Comparison of ENCODE assay signal across 13 cellular contexts in the genomic region with DNA sequence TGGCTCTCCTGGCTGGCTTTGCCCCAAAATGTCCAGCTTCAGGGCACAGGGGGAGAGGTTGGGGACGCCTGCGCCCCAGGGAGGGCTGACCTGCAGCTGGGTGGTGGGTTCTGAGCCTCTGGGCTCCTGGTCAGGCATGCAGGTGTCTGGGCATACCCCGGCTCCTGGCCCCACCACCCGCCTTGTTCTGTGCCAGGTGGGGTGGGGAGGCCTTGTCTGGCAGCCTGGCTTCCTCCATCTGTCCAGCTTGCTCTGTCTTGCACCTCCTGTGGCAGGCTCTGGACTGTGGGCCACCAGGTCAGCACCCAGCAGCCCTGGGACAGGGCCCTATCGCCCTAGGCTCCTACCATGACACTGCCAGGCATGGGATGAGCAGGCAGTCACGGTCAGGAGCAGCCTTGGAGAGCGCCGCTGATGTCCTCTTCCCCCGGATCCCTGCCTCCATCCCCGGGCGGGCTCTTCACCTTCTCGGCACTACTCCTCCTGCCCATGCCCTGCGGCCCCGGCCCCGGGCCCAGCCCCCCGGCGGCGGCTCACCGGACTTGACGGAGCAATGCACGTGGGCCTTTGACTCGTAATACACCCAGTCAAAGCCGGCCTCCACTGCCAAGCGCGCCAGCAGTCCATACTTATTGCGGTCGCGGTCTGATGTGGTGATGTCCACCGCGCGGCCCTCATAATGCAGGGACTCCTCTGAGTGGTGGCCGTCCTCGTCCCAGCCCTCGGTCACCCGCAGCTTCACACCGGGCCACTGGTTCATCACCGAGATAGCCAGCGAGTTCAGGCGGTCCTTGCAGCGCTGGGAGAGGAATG. TPM values are rescaled to one million over a fixed set of nuclear protein-coding genes. Genes with fewer than 3 reads are reported as not detected.
DNase-seq lines count a peak whose midpoint lies in the region; ATAC-seq, FAIRE-seq and TF ChIP-seq lines count a peak whose summit lies in the region.
"Had no signal": no experiment of that assay in that cellular context is flagged by ENCODE, and none has a peak within 500 bp of the region (broad histone marks: within the 10 kb centered on the region; RNA-seq: fewer than 3 reads in every experiment).

No MANE protein-coding gene starts in this region.

- H3K27ac Mint-ChIP-seq in Calu3 (ENCODE audit: unreplicated experiment), result no peak overlapping the region
- H3K27ac Mint-ChIP-seq: activated T-helper 1 cell treated with anti-CD3 and anti-CD28 coated beads, Interleukin-12 subunit alpha, Interleukin-12 subunit beta, Interleukin-2, Interleukin-4 antibody, amounts not matched to agents 30 ng/mL and 10 ng/mL and 1 ng/mL, durations not matched to agents 14 hours and 24 hours and 36 hours; dendritic cell treated with granulocyte-macrophage colony-stimulating factor and Interleukin-4, amounts not matched to agents 40 ng/mL and 50 ng/mL, for 4 days had no signal

- no peaks in the 10 kb centered on the region for H3K9me3 Mint-ChIP-seq in Calu3 (ENCODE audit: low read depth, unreplicated experiment)
- H3K9me3 Mint-ChIP-seq: activated T-helper 1 cell treated with anti-CD3 and anti-CD28 coated beads, Interleukin-12 subunit alpha, Interleukin-12 subunit beta, Interleukin-2, Interleukin-4 antibody, amounts not matched to agents 30 ng/mL and 10 ng/mL and 1 ng/mL, durations not matched to agents 14 hours and 24 hours and 36 hours; dendritic cell treated with granulocyte-macrophage colony-stimulating factor and Interleukin-4, amounts not matched to agents 40 ng/mL and 50 ng/mL, for 4 days had no signal

- intact Hi-C loops in Calu3 (cut with micrococcal nuclease; ENCODE audit: unreplicated experiment) (loop anchor here (5.0 kb wide), 1 partner anchor 45 kb away; no protein-coding TSS in a partner anchor), PC-9 (cut with micrococcal nuclease; ENCODE audit: unreplicated experiment) (loop anchor here (5.0 to 10.0 kb wide), 2 partner anchors 60 to 248 kb away; partner anchors contain the start of gene PTPRN)

- CTCF ChIA-PET in Calu3 (lab: Charles Lee), result interaction anchor here (1.3 to 4.3 kb wide), 6 partner anchors 15 to 97 kb away, joined by 4 to 52 read pairs (median 8); no protein-coding TSS in a partner anchor
- CTCF ChIA-PET in H1 (lab: Charles Lee; ENCODE audit: partially characterized antibody), result interaction anchor here (0.8 to 62.8 kb wide), 19 partner anchors 0 to 208 kb away, joined by 3 to 1777 read pairs (median 8); partner anchors contain the start of genes CFAP65, CRYBA2, IHH and NHEJ1
- CTCF ChIA-PET in PC-9 (lab: Charles Lee), result no interaction called here

- peaks cover 36% of the 10 kb centered on the region for H3K4me1 Mint-ChIP-seq in Calu3 (ENCODE audit: low read depth, unreplicated experiment)

- H4K5ac ChIP-seq in H1 (ENCODE audit: insufficient read length, low read depth, low read length), result no peak overlapping the region

- H3K36me3 Mint-ChIP-seq in Calu3 (ENCODE audit: insufficient read depth, unreplicated experiment), result peaks cover 51% of the 10 kb centered on the region

- no peak for TF ChIP-seq RAD21 in H1 (IDR thresholded peaks at IDR 0.05 in 1 of 2, conservative IDR thresholded peaks at IDR 0.05 in 1 of 2; ENCODE audit: low read depth in 2 of 2, low read length in 2 of 2)

- H3K14ac ChIP-seq in H1 (ENCODE audit: insufficient read length) (no peak overlapping the region), neuronal stem cell (ENCODE audit: low read length) (peak overlapping the region; percentile 84)

- H3K27me3 ChIP-seq in H1 (replicated peaks in 1 of 4; ENCODE audit: control insufficient read depth in 3 of 4, extremely low read depth in 1 of 4, insufficient read depth in 3 of 4, low read length in 3 of 4), result peaks cover 61 to 80% (median 71%) of the 10 kb centered on the region in 4 experiments
- peaks cover 44 to 97% (median 77%) of the 10 kb centered on the region in 3 experiments for H3K27me3 ChIP-seq in neuronal stem cell (ENCODE audit: control insufficient read depth in 3 of 3, insufficient read depth in 3 of 3, low read depth in 1 of 3, low read length in 3 of 3)
- H3K27me3 ChIP-seq in PC-9 (ENCODE audit: insufficient read depth, low read depth), result peaks cover 67% of the 10 kb centered on the region

- no peak for FAIRE-seq in H1 (lab: Jason Lieb, UNC)
- FAIRE-seq: GM12878, RCC 7860 had no signal

- H3K4me3 Mint-ChIP-seq in Calu3 (ENCODE audit: low read depth, unreplicated experiment), result peak overlapping the region; percentile 46

- no peak overlapping the region for H3K56ac ChIP-seq in H1 (replicated peaks; ENCODE audit: insufficient read length, low read depth, low read length)

- no peak overlapping the region for H3K4ac ChIP-seq in H1 (replicated peaks; ENCODE audit: insufficient read length, low read depth, low read length)
- H3K4ac ChIP-seq in neuronal stem cell (ENCODE audit: low read length), result no peak overlapping the region

- peak; percentile 14 for ATAC-seq in HG03175 (IDR thresholded peaks at IDR 0.05; ENCODE audit: unreplicated experiment)
- ATAC-seq in HG02610 (IDR thresholded peaks at IDR 0.05; ENCODE audit: unreplicated experiment), result no peak
- no peak for ATAC-seq in HG02852 (IDR thresholded peaks at IDR 0.05; ENCODE audit: unreplicated experiment)
- ATAC-seq in GM18520 (IDR thresholded peaks at IDR 0.05; ENCODE audit: unreplicated experiment), result no peak

- H3K9me3 ChIP-seq in H1 (ENCODE audit: insufficient read depth in 2 of 2, low read depth in 1 of 2, low read length in 1 of 2) (no peaks in the 10 kb centered on the region), neuronal stem cell (replicated peaks in 1 of 2; ENCODE audit: control insufficient read depth in 2 of 2, insufficient read depth in 1 of 2, low read depth in 1 of 2, low read length in 2 of 2) (peaks cover 0 to 4% of the 10 kb centered on the region in 2 donors), PC-9 (ENCODE audit: insufficient read depth, low read depth) (no peaks in the 10 kb centered on the region)
- H3K9me3 ChIP-seq: transverse colon had no signal

- H3K18ac ChIP-seq in H1 (ENCODE audit: extremely low read depth, low read length) (no peak overlapping the region), neuronal stem cell (ENCODE audit: low read length) (no peak overlapping the region)

- peak overlapping the region; percentile 46 to 70 for H3K4me2 ChIP-seq in H1 (ENCODE audit: insufficient read depth in 1 of 2, low read depth in 2 of 2, low read length in 2 of 2)
- no peak overlapping the region for H3K4me2 ChIP-seq in neuronal stem cell (ENCODE audit: insufficient read depth, low read length, poor library complexity, severe bottlenecking)
- H3K4me2 ChIP-seq in PC-9, result no peak overlapping the region

- H3K9ac ChIP-seq in H1 (replicated peaks in 1 of 4; ENCODE audit: extremely low read depth in 1 of 4, low read depth in 3 of 4, low read length in 3 of 4) (no peak overlapping the region), neuronal stem cell (ENCODE audit: low read depth, low read length, poor library complexity) (peak overlapping the region; percentile 2)

- H4K8ac ChIP-seq in H1 (ENCODE audit: extremely low read depth, insufficient read depth, low read length) (no peak overlapping the region), neuronal stem cell (ENCODE audit: low read depth, low read length) (no peak overlapping the region)

- no peaks in the 10 kb centered on the region for H3K9me2 ChIP-seq in PC-9 (ENCODE audit: insufficient read depth)

- peaks cover 5% of the 10 kb centered on the region; the same call in 1 of the 2 replicates for H3K23me2 ChIP-seq in H1 (ENCODE audit: low read depth, low read length)

- H2BK120ac ChIP-seq in H1 (replicated peaks; ENCODE audit: low read depth, low read length) (no peak overlapping the region), neuronal stem cell (ENCODE audit: low read depth, low read length) (no peak overlapping the region)

- no peak for TF ChIP-seq EP300 in H1 (IDR thresholded peaks at IDR 0.05; ENCODE audit: borderline replicate concordance in 1 of 2, low read depth in 2 of 2, low read length in 2 of 2)

- H2BK5ac ChIP-seq in H1 (ENCODE audit: low read depth, low read length) (no peak overlapping the region), neuronal stem cell (ENCODE audit: low read length) (no peak overlapping the region)

- no peaks in the 10 kb centered on the region for H3K79me1 ChIP-seq in H1 (ENCODE audit: low read depth, low read length)
- no peaks in the 10 kb centered on the region for H3K79me1 ChIP-seq in neuronal stem cell (ENCODE audit: low read depth, low read length)

- H3K27me3 Mint-ChIP-seq in Calu3 (ENCODE audit: unreplicated experiment), result peaks cover 14% of the 10 kb centered on the region

- H2AK5ac ChIP-seq in H1 (ENCODE audit: low read depth, low read length) (no peak overlapping the region), neuronal stem cell (ENCODE audit: low read depth, low read length) (no peak overlapping the region)

- H2BK20ac ChIP-seq in H1 (ENCODE audit: low read length), result no peak overlapping the region

- H2BK12ac ChIP-seq in H1 (ENCODE audit: low read depth, low read length) (no peak overlapping the region), neuronal stem cell (ENCODE audit: low read length) (no peak overlapping the region)

- POLR2A ChIA-PET in H1 (lab: Charles Lee; ENCODE audit: partially characterized antibody) (interaction anchor here (1.5 kb wide), 1 partner anchor 11 kb away, joined by 3 read pairs; no protein-coding TSS in a partner anchor), PC-9 (lab: Charles Lee; ENCODE audit: unreplicated experiment) (interaction anchor here (0.7 kb wide), 1 partner anchor 322 kb away, joined by 4 read pairs; no protein-coding TSS in a partner anchor)

- H2AFZ ChIP-seq in H1 (ENCODE audit: low read length) (no peak overlapping the region), neuronal stem cell (ENCODE audit: low read length) (peak overlapping the region; percentile 86), PC-9 (no peak overlapping the region)

- no peak overlapping the region for H3K27ac ChIP-seq in H1 (ENCODE audit: low read depth, low read length)
- H3K27ac ChIP-seq in neuronal stem cell (replicated peaks; ENCODE audit: low read length), result no peak overlapping the region
- no peak overlapping the region for H3K27ac ChIP-seq in PC-9

- peaks cover 0 to 27% (median 13%) of the 10 kb centered on the region in 4 experiments; a peak in 6 of 7 replicates for H3K4me1 ChIP-seq in H1 (replicated peaks in 1 of 4; ENCODE audit: control insufficient read depth in 3 of 4, insufficient read depth in 4 of 4, low read length in 3 of 4)
- peaks cover 2 to 12% of the 10 kb centered on the region in 2 donors for H3K4me1 ChIP-seq in neuronal stem cell (ENCODE audit: control insufficient read depth in 2 of 2, insufficient read depth in 1 of 2, low read depth in 1 of 2, low read length in 2 of 2)
- no peaks in the 10 kb centered on the region for H3K4me1 ChIP-seq in PC-9 (replicated peaks; ENCODE audit: insufficient read depth)

- peak overlapping the region in 3 of 4 experiments; percentile 17 to 53 (median 29); a peak in 5 of 8 replicates for H3K4me3 ChIP-seq in H1 (ENCODE audit: extremely low read depth in 1 of 4, insufficient read depth in 2 of 4, low read depth in 3 of 4, low read length in 4 of 4)
- peak overlapping the region in 1 of 2 donors; percentile 66 for H3K4me3 ChIP-seq in neuronal stem cell (ENCODE audit: low read length in 2 of 2)
- H3K4me3 ChIP-seq in PC-9, result no peak overlapping the region
- H3K4me3 ChIP-seq: GM12878 had no signal

- H4K91ac ChIP-seq in H1 (replicated peaks; ENCODE audit: insufficient read length, low read length) (no peak overlapping the region), neuronal stem cell (ENCODE audit: low read depth, low read length, poor library complexity) (no peak overlapping the region)

- DNase-seq in Calu3 (peak; percentile 15), H1 (ENCODE audit: low read depth in 1 of 2, low spot score in 2 of 2) (peak in 1 of 2 experiments; percentile 61), neuronal stem cell (ENCODE audit: low spot score) (no peak), PC-9 (no peak)

- peaks cover 2 to 8% of the 10 kb centered on the region in 2 experiments for H4K20me1 ChIP-seq in H1 (replicated peaks in 1 of 2; ENCODE audit: control insufficient read depth in 1 of 2, insufficient read depth in 2 of 2, low read length in 2 of 2)
- H4K20me1 ChIP-seq in PC-9 (ENCODE audit: insufficient read depth), result no peaks in the 10 kb centered on the region

- no peak overlapping the region for H3K23ac ChIP-seq in H1 (ENCODE audit: insufficient read length)
- H3K23ac ChIP-seq in neuronal stem cell (ENCODE audit: low read depth, low read length, poor library complexity), result peak overlapping the region; percentile 90

- H3K79me2 ChIP-seq in H1 (ENCODE audit: control insufficient read depth in 1 of 2, insufficient read depth in 2 of 2, low read length in 2 of 2) (no peaks in the 10 kb centered on the region), PC-9 (ENCODE audit: low read depth) (no peaks in the 10 kb centered on the region)

- no TSS peak for BruUV-seq in Calu3 (replicated peaks; lab: Mats Ljungman, UMichigan)
- BruUV-seq in PC-9 (replicated peaks; lab: Mats Ljungman, UMichigan), result no TSS peak

- no peaks in the 10 kb centered on the region for H3F3A ChIP-seq in PC-9 (ENCODE audit: insufficient read depth, low read depth)

- 0 out of 2 replicates have a peak overlapping the region, but pooled peaks have one; percentile 29 for H2BK15ac ChIP-seq in H1 (ENCODE audit: low read length)
- H2BK15ac ChIP-seq in neuronal stem cell (ENCODE audit: low read length), result no peak overlapping the region

- 28% methylated on average over 20 of the region's 40 CpGs; no CpG with 5 or more reads in 1 of the 2 experiments for WGBS in H1 (ENCODE audit: extremely low coverage in 1 of 2, insufficient coverage in 1 of 2, insufficient read length in 1 of 2, insufficient replicate concordance in 2 of 2, low coverage in 1 of 2, low lambda C conversion rate in 2 of 2, missing lambda C conversion rate in 1 of 2), 2 experiments
- WGBS in neuronal stem cell (ENCODE audit: extremely low coverage in 2 of 2, insufficient read length in 2 of 2, insufficient replicate concordance in 1 of 2), 2 donors, result no CpG with 5 or more reads among the region's 40 CpGs

- no peak for TF ChIP-seq CTCF in Calu3 (IDR thresholded peaks at IDR 0.05; ENCODE audit: unreplicated experiment)
- TF ChIP-seq CTCF in H1 (IDR thresholded peaks at IDR 0.05; ENCODE audit: control extremely low read depth in 1 of 3, insufficient read depth in 1 of 3, low read depth in 1 of 3, low read length in 3 of 3), result no peak
- TF ChIP-seq CTCF in PC-9 (conservative IDR thresholded peaks at IDR 0.05), result no peak

- peaks cover 0 to 13% (median 0%) of the 10 kb centered on the region in 4 experiments; a peak in 1 of 8 replicates for H3K36me3 ChIP-seq in H1 (ENCODE audit: control insufficient read depth in 2 of 4, insufficient read depth in 4 of 4, low read length in 3 of 4)
- H3K36me3 ChIP-seq in neuronal stem cell (replicated peaks in 1 of 2; ENCODE audit: control insufficient read depth in 2 of 2, insufficient read depth in 2 of 2, low read length in 2 of 2), result no peaks in the 10 kb centered on the region
- no peaks in the 10 kb centered on the region for H3K36me3 ChIP-seq in PC-9 (ENCODE audit: low read depth)

- TF ChIP-seq POLR2A in H1 (IDR thresholded peaks at IDR 0.05; ENCODE audit: control extremely low read depth in 1 of 2, low read depth in 2 of 2, low read length in 2 of 2), result no peak

RNA-seq across cellular contexts. Expression of gene IHH, which starts 3.6 kb away (rescaled TPM):
- total RNA-seq in Calu3 (2022) (9.0 and 15.8 TPM in 2 replicates), PC-9 (2021) (not detected in 2 replicates)
- total RNA-seq in H1 (2021; fragmentation: NEBNext Ultra II Directional; extraction: Animal tissue kit (Norgen Biotek cat#: 25700)), result not detected in 2 replicates
- polyA plus RNA-seq in H1 (2011; rRNA removed), result 0.03 and 0.13 TPM in 2 replicates
- not detected for polyA plus RNA-seq in H1 (2011; cell fraction: cytosol; rRNA removed)
- polyA plus RNA-seq in H1 (2011; cell fraction: nucleus; rRNA removed), result not detected
- 0.08 to 0.17 TPM (median 0.14 TPM) in 4 replicates for polyA plus RNA-seq in H1 (2012, experiment 1 of 2)
- 0.10 TPM for polyA plus RNA-seq in H1 (2012, experiment 2 of 2)
- polyA plus RNA-seq in H1 (2013, experiment 1 of 2), result 0.02 TPM
- polyA plus RNA-seq in H1 (2013, experiment 2 of 2), result 0.02 TPM
- polyA minus RNA-seq in H1 (2011; rRNA and poly(A)+ RNA removed), result not detected in 2 replicates
- not detected for polyA minus RNA-seq in H1 (2011; cell fraction: cytosol; rRNA and poly(A)+ RNA removed)
- not detected for polyA minus RNA-seq in H1 (2011; cell fraction: nucleus; rRNA and poly(A)+ RNA removed)
- polyA plus RNA-seq in neuronal stem cell (2013, experiment 1 of 2), result not detected
- not detected for polyA plus RNA-seq in neuronal stem cell (2013, experiment 2 of 2)
- total RNA-seq: activated T-helper 1 cell treated with anti-CD3 and anti-CD28 coated beads, Interleukin-12 subunit alpha, Interleukin-12 subunit beta, Interleukin-2, Interleukin-4 antibody, amounts not matched to agents 30 ng/mL and 10 ng/mL and 1 ng/mL, durations not matched to agents 14 hours and 24 hours and 36 hours; GM12878 had no signal

RNA-seq across cellular contexts. Expression of gene CFAP65, which starts 15.8 kb away (rescaled TPM):
- 0.68 and 1.3 TPM in 2 replicates for total RNA-seq in Calu3 (2022)
- total RNA-seq in H1 (2021; fragmentation: NEBNext Ultra II Directional; extraction: Animal tissue kit (Norgen Biotek cat#: 25700)), result 0.13 and 0.19 TPM in 2 replicates
- polyA plus RNA-seq in H1 (2011; rRNA removed), result 0.38 and 0.45 TPM in 2 replicates
- 1.0 TPM for polyA plus RNA-seq in H1 (2011; cell fraction: cytosol; rRNA removed)
- polyA plus RNA-seq in H1 (2011; cell fraction: nucleus; rRNA removed), result 0.88 TPM
- polyA plus RNA-seq in H1 (2012, experiment 1 of 2), result 0.32 to 0.68 TPM (median 0.52 TPM) in 4 replicates
- polyA plus RNA-seq in H1 (2012, experiment 2 of 2), result 0.33 TPM
- 0.18 TPM for polyA plus RNA-seq in H1 (2013, experiment 1 of 2)
- 0.18 TPM for polyA plus RNA-seq in H1 (2013, experiment 2 of 2)
- polyA minus RNA-seq in H1 (2011; rRNA and poly(A)+ RNA removed), result 0.35 and 0.76 TPM in 2 replicates
- polyA minus RNA-seq in H1 (2011; cell fraction: cytosol; rRNA and poly(A)+ RNA removed), result not detected
- polyA minus RNA-seq in H1 (2011; cell fraction: nucleus; rRNA and poly(A)+ RNA removed), result 0.20 TPM
- 0.26 TPM for polyA plus RNA-seq in neuronal stem cell (2013, experiment 1 of 2)
- 0.26 TPM for polyA plus RNA-seq in neuronal stem cell (2013, experiment 2 of 2)
- not detected in 2 replicates for total RNA-seq in PC-9 (2021)
- total RNA-seq: activated T-helper 1 cell treated with anti-CD3 and anti-CD28 coated beads, Interleukin-12 subunit alpha, Interleukin-12 subunit beta, Interleukin-2, Interleukin-4 antibody, amounts not matched to agents 30 ng/mL and 10 ng/mL and 1 ng/mL, durations not matched to agents 14 hours and 24 hours and 36 hours; GM12878 had no signal
- polyA plus RNA-seq: GM12878 had no signal

Comparison
In these comparisons a context has a peak if more than half of its experiments do, and no peak if none do; other contexts are left out.
1. H3K4me2 ChIP-seq: peak in H1 (2 of 2); none in neuronal stem cell (single experiment) and PC-9 (single experiment).